In genomic region chr12:131735153-131735456, GRCh38 we compare ENCODE assay signal across 21 cellular contexts.
"Had no signal": no experiment of that assay in that cellular context is flagged by ENCODE, and none has a peak within 500 bp of the region (broad histone marks: within the 10 kb centered on the region; RNA-seq: fewer than 3 reads in every experiment).

No MANE protein-coding gene starts in this region.

- H3K4me1 ChIP-seq: adrenal gland, SJCRH30 had no signal

- H3K9me3 Mint-ChIP-seq: activated CD4-positive, alpha-beta T cell treated with anti-CD3 and anti-CD28 coated beads, Interleukin-2, amount 10 ng/mL, durations not matched to agents 7 days and 5 days; activated CD8-positive, alpha-beta T cell treated with anti-CD3 and anti-CD28 coated beads for 36 hours; activated naive CD8-positive, alpha-beta T cell treated with anti-CD3 and anti-CD28 coated beads, Interleukin-2, amount 10 ng/mL, durations not matched to agents 7 days and 5 days; activated T-helper 1 cell treated with anti-CD3 and anti-CD28 coated beads, Interleukin-12 subunit alpha, Interleukin-12 subunit beta, Interleukin-2, Interleukin-4 antibody, amounts not matched to agents 30 ng/mL and 10 ng/mL and 1 ng/mL, durations not matched to agents 14 hours and 24 hours and 36 hours; IgD-negative memory B cell had no signal

- H3K4me1 Mint-ChIP-seq: activated CD4-positive, alpha-beta T cell treated with anti-CD3 and anti-CD28 coated beads, Interleukin-2, amount 10 ng/mL, durations not matched to agents 7 days and 5 days; IgD-negative memory B cell had no signal

- H3K27me3 Mint-ChIP-seq: activated CD4-positive, alpha-beta T cell treated with anti-CD3 and anti-CD28 coated beads, Interleukin-2, amount 10 ng/mL, durations not matched to agents 7 days and 5 days; activated CD8-positive, alpha-beta T cell treated with anti-CD3 and anti-CD28 coated beads for 36 hours; activated naive CD8-positive, alpha-beta T cell treated with anti-CD3 and anti-CD28 coated beads, Interleukin-2, amount 10 ng/mL, durations not matched to agents 7 days and 5 days; IgD-negative memory B cell had no signal

- H3K9me3 ChIP-seq: adrenal gland, SJCRH30, SK-N-SH had no signal

- H3K27me3 ChIP-seq: adrenal gland, SJCRH30 had no signal

- H3K4me2 ChIP-seq: SK-N-SH had no signal

- H3K9ac ChIP-seq: SK-N-SH had no signal

- H3K4me3 ChIP-seq: adrenal gland, SJCRH30 had no signal

- DNase-seq: activated CD4-positive, alpha-beta T cell treated with anti-CD3 and anti-CD28 coated beads, Interleukin-2, amount 10 ng/mL, durations not matched to agents 7 days and 5 days; activated CD4-positive, CD25-positive, alpha-beta regulatory T cell treated with anti-CD3 and anti-CD28 coated beads, Interleukin-2, amount 50 U/mL, for 72 hours; activated CD8-positive, alpha-beta memory T cell treated with anti-CD3 and anti-CD28 coated beads, Interleukin-2, amount 50 U/mL, for 4 hours; activated CD8-positive, alpha-beta T cell treated with anti-CD3 and anti-CD28 coated beads for 36 hours; activated naive CD4-positive, alpha-beta T cell treated with anti-CD3 and anti-CD28 coated beads, Interleukin-2, amount 50 U/mL, for 16 hours; activated naive CD8-positive, alpha-beta T cell treated with anti-CD3 and anti-CD28 coated beads, Interleukin-2, amount 10 ng/mL, durations not matched to agents 7 days and 5 days; cerebellar nuclear complex; KG1; NCI-H1048; NCI-H1417; NCI-H1930; NCI-H345; NCI-H510A; NCI-H82; Right ventricle myocardium superior; SJCRH30; SK-N-SH; T-helper 1 cell had no signal

- ATAC-seq: activated CD8-positive, alpha-beta T cell treated with anti-CD3 and anti-CD28 coated beads for 36 hours had no signal

- H3K27ac ChIP-seq: adrenal gland, SJCRH30 had no signal

- H3K27ac Mint-ChIP-seq: activated CD4-positive, alpha-beta T cell treated with anti-CD3 and anti-CD28 coated beads, Interleukin-2, amount 10 ng/mL, durations not matched to agents 7 days and 5 days; activated CD8-positive, alpha-beta T cell treated with anti-CD3 and anti-CD28 coated beads for 36 hours; activated naive CD8-positive, alpha-beta T cell treated with anti-CD3 and anti-CD28 coated beads, Interleukin-2, amount 10 ng/mL, durations not matched to agents 7 days and 5 days; activated T-helper 1 cell treated with anti-CD3 and anti-CD28 coated beads, Interleukin-12 subunit alpha, Interleukin-12 subunit beta, Interleukin-2, Interleukin-4 antibody, amounts not matched to agents 30 ng/mL and 10 ng/mL and 1 ng/mL, durations not matched to agents 14 hours and 24 hours and 36 hours; IgD-negative memory B cell had no signal

- H3K4me3 Mint-ChIP-seq: activated CD4-positive, alpha-beta T cell treated with anti-CD3 and anti-CD28 coated beads, Interleukin-2, amount 10 ng/mL, durations not matched to agents 7 days and 5 days; activated CD8-positive, alpha-beta T cell treated with anti-CD3 and anti-CD28 coated beads for 36 hours; activated naive CD8-positive, alpha-beta T cell treated with anti-CD3 and anti-CD28 coated beads, Interleukin-2, amount 10 ng/mL, durations not matched to agents 7 days and 5 days; activated T-helper 1 cell treated with anti-CD3 and anti-CD28 coated beads, Interleukin-12 subunit alpha, Interleukin-12 subunit beta, Interleukin-2, Interleukin-4 antibody, amounts not matched to agents 30 ng/mL and 10 ng/mL and 1 ng/mL, durations not matched to agents 14 hours and 24 hours and 36 hours had no signal
